ENCODE assay signal across 10 cellular contexts in the genomic region with DNA sequence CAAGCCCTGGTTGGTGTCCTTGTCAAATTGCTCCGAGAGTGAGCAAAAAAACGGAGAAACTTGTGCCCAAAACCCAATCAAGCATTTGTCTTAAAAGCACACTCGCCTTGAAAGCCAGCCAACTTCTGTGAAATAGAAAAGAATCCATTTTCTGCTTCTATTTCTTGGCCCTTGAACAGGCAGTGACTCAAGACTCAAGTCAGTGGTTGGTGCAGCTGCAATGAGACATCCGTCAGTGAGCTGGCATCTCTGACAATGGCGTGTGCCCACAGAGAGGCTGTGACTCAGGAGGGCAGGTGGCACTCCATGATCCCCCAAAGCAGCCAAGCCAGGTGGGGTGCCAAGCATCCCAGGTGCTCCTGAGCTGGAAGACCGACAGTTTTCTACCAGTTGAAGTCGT.
DNase-seq lines count a peak whose midpoint lies in the region; ATAC-seq and TF ChIP-seq lines count a peak whose summit lies in the region.
"Had no signal": no experiment of that assay in that cellular context is flagged by ENCODE, and none has a peak within 500 bp of the region (broad histone marks: within the 10 kb centered on the region; RNA-seq: fewer than 3 reads in every experiment).

No MANE protein-coding gene starts in this region.

- ATAC-seq in GM18870 (IDR thresholded peaks at IDR 0.05; ENCODE audit: unreplicated experiment): no peak

- H3K4me1 ChIP-seq in HAP-1: no peaks in the 10 kb centered on the region

- in situ Hi-C loops in G401 (cut with HindIII; ENCODE audit: low sequenced_read_pairs): no loop called here
- in situ Hi-C loops in HAP-1 (cut with MboI; ENCODE audit: low sequenced_read_pairs): no loop called here

- TF ChIP-seq CTCF in choroid plexus epithelial cell (conservative IDR thresholded peaks at IDR 0.05; ENCODE audit: low read depth, low read length) (no peak), progenitor cell of endocrine pancreas (IDR thresholded peaks at IDR 0.05; ENCODE audit: unreplicated experiment) (no peak)

- H3K27me3 ChIP-seq in HAP-1 (ENCODE audit: low read depth): peaks cover 8% of the 10 kb centered on the region

- DNase-seq in G401 (ENCODE audit: low spot score) (peak; percentile 63), NCI-H345 treated with DMSO at 0.1 percent for 48 hours (lab: John Stamatoyannopoulos, UW; ENCODE audit: unreplicated experiment) (peak; percentile 45), choroid plexus epithelial cell (ENCODE audit: low read depth) (peak; percentile 1), occipital lobe (lab: John Stamatoyannopoulos, UW) (peak; percentile 76), GM19238 (ENCODE audit: insufficient read length, low spot score) (no peak), progenitor cell of endocrine pancreas (ENCODE audit: low spot score, unreplicated experiment) (no peak), HAP-1 (ENCODE audit: low spot score in 2 of 2) (no peak)
- DNase-seq: endodermal cell, NCI-H526 had no signal

- no peaks in the 10 kb centered on the region for H3K36me3 ChIP-seq in HAP-1 (replicated peaks)

- H3K36me3 Mint-ChIP-seq in progenitor cell of endocrine pancreas (ENCODE audit: insufficient read depth): no peaks in the 10 kb centered on the region

- H3K9me3 Mint-ChIP-seq in progenitor cell of endocrine pancreas (ENCODE audit: low read depth): no peaks in the 10 kb centered on the region

- peaks cover 6% of the 10 kb centered on the region for H3K27me3 Mint-ChIP-seq in progenitor cell of endocrine pancreas

- H3K4me3 ChIP-seq in choroid plexus epithelial cell (ENCODE audit: low read depth, low read length) (no peak overlapping the region), HAP-1 (no peak overlapping the region)

- no peak overlapping the region for H3K27ac Mint-ChIP-seq in progenitor cell of endocrine pancreas
- H3K27ac Mint-ChIP-seq: endodermal cell had no signal

- H3K4me1 Mint-ChIP-seq in progenitor cell of endocrine pancreas (ENCODE audit: low read depth): peaks cover 4% of the 10 kb centered on the region

- H3K4me3 Mint-ChIP-seq in progenitor cell of endocrine pancreas (ENCODE audit: low read depth): no peak overlapping the region
- H3K4me3 Mint-ChIP-seq: endodermal cell had no signal

- H3K9me3 ChIP-seq in HAP-1: no peaks in the 10 kb centered on the region

Comparison
In these comparisons a context has a peak if more than half of its experiments do, and no peak if none do; other contexts are left out.
1. DNase-seq: peak in G401 (single experiment), NCI-H345 treated with DMSO at 0.1 percent for 48 hours (single experiment), choroid plexus epithelial cell (single experiment) and occipital lobe (single experiment); none in GM19238 (single experiment), progenitor cell of endocrine pancreas (single experiment) and HAP-1 (0 of 2).